Comparison of ENCODE assay signal across 16 cellular contexts in genomic region chr1:205533729-205534443, GRCh38.
"Had no signal": no experiment of that assay in that cellular context is flagged by ENCODE, and none has a peak within 500 bp of the region (broad histone marks: within the 10 kb centered on the region; RNA-seq: fewer than 3 reads in every experiment).

No MANE protein-coding gene starts in this region.

- H3K27me3 ChIP-seq: pancreas, thyroid gland had no signal

- H3K36me3 ChIP-seq: pancreas, thyroid gland had no signal

- H3K9me3 ChIP-seq: lower lobe of right lung, pancreas, thyroid gland had no signal

- H3K27me3 Mint-ChIP-seq: activated naive CD8-positive, alpha-beta T cell treated with anti-CD3 and anti-CD28 coated beads, Interleukin-2, amount 10 ng/mL, durations not matched to agents 7 days and 5 days; brain had no signal

- ATAC-seq: foreskin keratinocyte; lower lobe of right lung; pancreas; stimulated activated memory B cell treated with anti-CD40 and anti-IgM and Interleukin-4, amounts not matched to agents 10 μg/mL and 1 μg/mL and 100 μg/mL, for 72 hours had no signal

- H3K4me3 ChIP-seq: lower lobe of right lung, pancreas, thyroid gland had no signal

- H3K36me3 Mint-ChIP-seq: activated naive CD8-positive, alpha-beta T cell treated with anti-CD3 and anti-CD28 coated beads, Interleukin-2, amount 10 ng/mL, durations not matched to agents 7 days and 5 days; brain; stimulated activated memory B cell treated with anti-CD40 and anti-IgM and Interleukin-4, amounts not matched to agents 10 μg/mL and 1 μg/mL and 100 μg/mL, for 72 hours had no signal

- H3K9me3 Mint-ChIP-seq: activated B cell treated with CpG ODN at 0.5 μM for 24 hours; activated CD4-positive, alpha-beta T cell treated with anti-CD3 and anti-CD28 coated beads, Interleukin-2, amount 10 ng/mL, durations not matched to agents 7 days and 5 days; activated naive CD8-positive, alpha-beta T cell treated with anti-CD3 and anti-CD28 coated beads, Interleukin-2, amount 10 ng/mL, durations not matched to agents 7 days and 5 days; brain; central memory CD8-positive, alpha-beta T cell; mesothelial cell of epicardium; neural crest cell; stimulated activated memory B cell treated with anti-CD40 and anti-IgM and Interleukin-4, amounts not matched to agents 10 μg/mL and 1 μg/mL and 100 μg/mL, for 72 hours had no signal

- H3K27ac Mint-ChIP-seq: activated B cell treated with CpG ODN at 0.5 μM for 24 hours; activated CD4-positive, alpha-beta T cell treated with anti-CD3 and anti-CD28 coated beads, Interleukin-2, amount 10 ng/mL, durations not matched to agents 7 days and 5 days; activated naive CD8-positive, alpha-beta T cell treated with anti-CD3 and anti-CD28 coated beads, Interleukin-2, amount 10 ng/mL, durations not matched to agents 7 days and 5 days; mesothelial cell of epicardium; stimulated activated memory B cell treated with anti-CD40 and anti-IgM and Interleukin-4, amounts not matched to agents 10 μg/mL and 1 μg/mL and 100 μg/mL, for 72 hours had no signal

- H3K27ac ChIP-seq: foreskin keratinocyte, lower lobe of right lung, pancreas, thyroid gland had no signal

- H3K4me1 ChIP-seq: foreskin keratinocyte, pancreas had no signal

- DNase-seq: activated B cell treated with CpG ODN at 0.5 μM for 24 hours; activated CD4-positive, alpha-beta T cell treated with anti-CD3 and anti-CD28 coated beads, Interleukin-2, amount 10 ng/mL, durations not matched to agents 7 days and 5 days; activated gamma-delta T cell treated with Interleukin-2 at 50 U/mL for 16 hours; activated naive CD8-positive, alpha-beta T cell treated with anti-CD3 and anti-CD28 coated beads, Interleukin-2, amount 10 ng/mL, durations not matched to agents 7 days and 5 days; cortex of kidney; effector CD4-positive, alpha-beta T cell; foreskin keratinocyte; stimulated activated CD4-positive, alpha-beta T cell treated with anti-CD3 and anti-CD28 coated beads, Interleukin-2, amount 100 ng/mL, for 48 hours; thyroid gland had no signal

- H3K4me3 Mint-ChIP-seq: activated B cell treated with CpG ODN at 0.5 μM for 24 hours; activated CD4-positive, alpha-beta T cell treated with anti-CD3 and anti-CD28 coated beads, Interleukin-2, amount 10 ng/mL, durations not matched to agents 7 days and 5 days; activated naive CD8-positive, alpha-beta T cell treated with anti-CD3 and anti-CD28 coated beads, Interleukin-2, amount 10 ng/mL, durations not matched to agents 7 days and 5 days; brain; central memory CD8-positive, alpha-beta T cell; mesothelial cell of epicardium; neural crest cell; stimulated activated memory B cell treated with anti-CD40 and anti-IgM and Interleukin-4, amounts not matched to agents 10 μg/mL and 1 μg/mL and 100 μg/mL, for 72 hours had no signal
